14 cellular contexts compared by ENCODE assay signal in the genomic region with DNA sequence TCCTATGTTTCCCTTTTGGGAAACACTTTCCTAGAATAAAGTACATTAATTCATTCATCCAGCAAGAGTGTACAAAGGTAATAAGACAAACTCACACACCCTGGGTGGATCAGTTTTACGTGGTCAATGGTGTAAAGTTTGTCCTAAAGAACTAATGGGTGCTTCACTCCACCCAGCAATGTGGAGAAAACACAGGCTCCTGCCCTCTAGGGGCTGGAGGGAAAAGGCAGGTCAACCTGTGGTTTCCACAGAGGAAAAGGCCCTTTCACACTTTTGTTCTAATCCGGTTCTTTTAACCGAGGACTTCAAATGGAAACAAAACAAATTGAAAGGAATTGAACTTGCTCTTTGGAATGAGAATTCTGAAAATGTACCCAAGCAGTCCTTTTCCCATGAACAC.
A peak's percentile ranks its signal among the peaks of the same experiment; 100 is the strongest.
DNase-seq lines count a peak whose midpoint lies in the region; ATAC-seq and TF ChIP-seq lines count a peak whose summit lies in the region.
"Had no signal": no experiment of that assay in that cellular context is flagged by ENCODE, and none has a peak within 500 bp of the region (broad histone marks: within the 10 kb centered on the region; RNA-seq: fewer than 3 reads in every experiment).

No MANE protein-coding gene starts in this region.

- CTCF ChIA-PET in Panc1 (lab: Charles Lee), result no interaction called here

- POLR2A ChIA-PET in Panc1 (lab: Charles Lee), result no interaction called here
- POLR2A ChIA-PET in naive thymus-derived CD8-positive, alpha-beta T cell (lab: Charles Lee), result no interaction called here

- H3K4me3 ChIP-seq in AG10803 (ENCODE audit: low read length) (no peak overlapping the region), GM12875 (ENCODE audit: low read depth, low read length) (no peak overlapping the region), Panc1 (ENCODE audit: low read depth in 2 of 2, low read length in 2 of 2) (no peak overlapping the region), fibroblast of pulmonary artery (replicated peaks; ENCODE audit: low read depth, low read length) (no peak overlapping the region)
- H3K4me3 ChIP-seq: esophagus muscularis mucosa had no signal

- H3K27me3 ChIP-seq in Panc1 (ENCODE audit: control insufficient read depth, insufficient read depth, low read length), result no peaks in the 10 kb centered on the region
- H3K27me3 ChIP-seq: esophagus muscularis mucosa had no signal

- no peak overlapping the region for H3K27ac Mint-ChIP-seq in naive thymus-derived CD8-positive, alpha-beta T cell

- DNase-seq in AG10803 (ENCODE audit: low read depth) (no peak), Panc1 (ENCODE audit: low read depth, low spot score) (no peak), fibroblast of pulmonary artery (ENCODE audit: low read depth) (no peak)
- DNase-seq in stimulated activated CD4-positive, alpha-beta T cell treated with anti-CD3 and anti-CD28 coated beads, Interleukin-12 subunit alpha, Interleukin-12 subunit beta, amount 100 ng/mL, for 4 hours, result no peak
- no peak for DNase-seq in central memory CD4-positive, alpha-beta T cell
- DNase-seq in naive thymus-derived CD8-positive, alpha-beta T cell, result no peak
- DNase-seq: activated CD8-positive, alpha-beta memory T cell treated with anti-CD3 and anti-CD28 coated beads, Interleukin-2, amount 50 U/mL, for 4 hours; occipital lobe; stimulated activated CD4-positive, alpha-beta T cell treated with anti-CD3 and anti-CD28 coated beads, Interleukin-4, amount 100 ng/mL, for 24 hours; T1000 had no signal

- intact Hi-C loops in Panc1 (cut with micrococcal nuclease; ENCODE audit: unreplicated experiment), result no loop called here

- in situ Hi-C loops in Panc1 (cut with HindIII; ENCODE audit: low pct_unique_long_range_greater_than_20kb, low sequenced_read_pairs), result no loop called here

- TF ChIP-seq CTCF in AG10803 (conservative IDR thresholded peaks at IDR 0.05; ENCODE audit: low read length), result peak; percentile 43
- peak; percentile 43 for TF ChIP-seq CTCF in GM12875 (IDR thresholded peaks at IDR 0.05; ENCODE audit: borderline replicate concordance, insufficient read depth, low read depth, low read length)
- peak; percentile 57 for TF ChIP-seq CTCF in Panc1 (IDR thresholded peaks at IDR 0.05)
- peak; percentile 42 for TF ChIP-seq CTCF in fibroblast of pulmonary artery (IDR thresholded peaks at IDR 0.05; ENCODE audit: low read length, missing control alignments)

- BruUV-seq in Panc1 (replicated peaks; lab: Mats Ljungman, UMichigan), result no TSS peak

- H3K36me3 Mint-ChIP-seq in naive thymus-derived CD8-positive, alpha-beta T cell, result no peaks in the 10 kb centered on the region

- no peak overlapping the region for H3K4me3 Mint-ChIP-seq in naive thymus-derived CD8-positive, alpha-beta T cell

- no peaks in the 10 kb centered on the region for H3K36me3 ChIP-seq in Panc1 (ENCODE audit: control insufficient read depth, insufficient read depth, low read length)
- H3K36me3 ChIP-seq: esophagus muscularis mucosa had no signal

- no peaks in the 10 kb centered on the region for H3K9me3 ChIP-seq in Panc1 (ENCODE audit: control insufficient read depth, insufficient read depth, low read depth, low read length)

- no peak overlapping the region for H3K27ac ChIP-seq in Panc1 (ENCODE audit: low read length)
- H3K27ac ChIP-seq: esophagus muscularis mucosa, KMS-11 had no signal

- ATAC-seq in Panc1, result no peak
- ATAC-seq in naive thymus-derived CD8-positive, alpha-beta T cell, result no peak
- no peak for ATAC-seq in GM21717 (IDR thresholded peaks at IDR 0.05; ENCODE audit: unreplicated experiment)

- H3K4me1 ChIP-seq in Panc1 (ENCODE audit: control insufficient read depth, insufficient read depth, low read length), result no peaks in the 10 kb centered on the region
- H3K4me1 ChIP-seq: esophagus muscularis mucosa had no signal

- no peaks in the 10 kb centered on the region for H3K9me3 Mint-ChIP-seq in naive thymus-derived CD8-positive, alpha-beta T cell

- peaks cover 5 to 24% (median 8%) of the 10 kb centered on the region in 5 donors for H3K27me3 Mint-ChIP-seq in naive thymus-derived CD8-positive, alpha-beta T cell

- no peaks in the 10 kb centered on the region for H3K4me1 Mint-ChIP-seq in naive thymus-derived CD8-positive, alpha-beta T cell
